Comparison of ENCODE assay signal across 18 cellular contexts in the genomic region with DNA sequence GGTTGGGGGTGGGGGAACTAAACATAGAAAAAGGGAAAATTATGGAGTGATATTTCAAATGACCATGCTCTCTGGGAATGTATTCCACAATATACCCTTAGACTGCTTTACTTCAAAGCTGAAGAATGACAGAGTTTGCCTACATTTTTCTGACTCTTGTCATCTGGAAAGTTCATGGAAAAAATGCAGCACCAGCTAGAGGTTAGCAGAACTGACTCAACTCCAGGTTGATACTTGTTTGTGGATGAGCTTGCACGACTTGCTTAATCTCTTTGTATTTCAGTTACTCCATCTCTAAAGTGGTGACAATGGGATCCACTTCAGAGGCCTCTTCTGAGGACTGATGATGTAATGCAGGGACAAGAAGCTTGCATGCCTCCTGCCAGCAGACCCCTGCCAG.
DNase-seq lines count a peak whose midpoint lies in the region; ATAC-seq and TF ChIP-seq lines count a peak whose summit lies in the region.
"Had no signal": no experiment of that assay in that cellular context is flagged by ENCODE, and none has a peak within 500 bp of the region (broad histone marks: within the 10 kb centered on the region; RNA-seq: fewer than 3 reads in every experiment).

No MANE protein-coding gene starts in this region.

- no peak overlapping the region for H3K9ac ChIP-seq in smooth muscle cell (ENCODE audit: low read depth)

- intact Hi-C loops in upper lobe of right lung (cut with DNase I) = no loop called here

- no peaks in the 10 kb centered on the region for H3K9me3 ChIP-seq in smooth muscle cell (replicated peaks; ENCODE audit: low read depth)
- H3K9me3 ChIP-seq in upper lobe of right lung = no peaks in the 10 kb centered on the region
- H3K9me3 ChIP-seq in gastroesophageal sphincter = no peaks in the 10 kb centered on the region
- H3K9me3 ChIP-seq: left lung, right atrium auricular region had no signal

- H3K36me3 ChIP-seq in smooth muscle cell (ENCODE audit: low read depth) = no peaks in the 10 kb centered on the region
- H3K36me3 ChIP-seq in upper lobe of right lung = no peaks in the 10 kb centered on the region
- H3K36me3 ChIP-seq in gastroesophageal sphincter = no peaks in the 10 kb centered on the region
- H3K36me3 ChIP-seq: left lung, right atrium auricular region had no signal

- H3K4me3 ChIP-seq in epithelial cell of esophagus (ENCODE audit: low read length) = no peak overlapping the region
- no peak overlapping the region for H3K4me3 ChIP-seq in smooth muscle cell
- H3K4me3 ChIP-seq in upper lobe of right lung = no peak overlapping the region
- no peak overlapping the region for H3K4me3 ChIP-seq in gastroesophageal sphincter
- H3K4me3 ChIP-seq: left lung, right atrium auricular region had no signal

- H4K20me1 ChIP-seq in smooth muscle cell (ENCODE audit: low read depth) = no peaks in the 10 kb centered on the region

- H3K27ac Mint-ChIP-seq in stimulated activated naive CD8-positive, alpha-beta T cell treated with anti-CD3 and anti-CD28 coated beads, Interleukin-15, amount 100 ng/mL, for 72 hours = no peak overlapping the region
- H3K27ac Mint-ChIP-seq: activated CD8-positive, alpha-beta T cell treated with anti-CD3 and anti-CD28 coated beads for 36 hours had no signal

- no peaks in the 10 kb centered on the region for H3K27me3 Mint-ChIP-seq in stimulated activated naive CD8-positive, alpha-beta T cell treated with anti-CD3 and anti-CD28 coated beads, Interleukin-15, amount 100 ng/mL, for 72 hours
- H3K27me3 Mint-ChIP-seq: activated CD8-positive, alpha-beta T cell treated with anti-CD3 and anti-CD28 coated beads for 36 hours had no signal

- peak; percentile 46 for ATAC-seq in stimulated activated naive CD8-positive, alpha-beta T cell treated with anti-CD3 and anti-CD28 coated beads, Interleukin-15, Interleukin-2, amounts not matched to agents 100 U/mL and 50 U/mL, for 24 hours
- ATAC-seq in stimulated activated naive CD8-positive, alpha-beta T cell treated with anti-CD3 and anti-CD28 coated beads, Interleukin-15, amount 100 ng/mL, for 72 hours = no peak
- ATAC-seq in upper lobe of right lung (no peak), GM19023 (IDR thresholded peaks at IDR 0.05; ENCODE audit: unreplicated experiment) (no peak), gastroesophageal sphincter (no peak)
- ATAC-seq: activated CD8-positive, alpha-beta T cell treated with anti-CD3 and anti-CD28 coated beads for 36 hours; left lung had no signal

- no peaks in the 10 kb centered on the region for H3K9me3 Mint-ChIP-seq in stimulated activated naive CD8-positive, alpha-beta T cell treated with anti-CD3 and anti-CD28 coated beads, Interleukin-15, amount 100 ng/mL, for 72 hours
- H3K9me3 Mint-ChIP-seq: activated CD8-positive, alpha-beta T cell treated with anti-CD3 and anti-CD28 coated beads for 36 hours had no signal

- 8% methylated on average over 1 of the region's 1 CpG for WGBS in smooth muscle cell (ENCODE audit: low lambda C conversion rate)
- WGBS in gastroesophageal sphincter (ENCODE audit: low coverage in 1 of 2), 2 donors = 82% methylated on average over 1 of the region's 1 CpG; no CpG with 5 or more reads in 1 of the 2 donors

- H3K27me3 ChIP-seq in smooth muscle cell (ENCODE audit: low read depth) = no peaks in the 10 kb centered on the region
- H3K27me3 ChIP-seq in upper lobe of right lung = no peaks in the 10 kb centered on the region
- no peaks in the 10 kb centered on the region for H3K27me3 ChIP-seq in gastroesophageal sphincter
- H3K27me3 ChIP-seq: left lung, right atrium auricular region had no signal

- no peaks in the 10 kb centered on the region for H3F3A ChIP-seq in smooth muscle cell (ENCODE audit: low read depth)

- H3K4me3 Mint-ChIP-seq in stimulated activated naive CD8-positive, alpha-beta T cell treated with anti-CD3 and anti-CD28 coated beads, Interleukin-15, amount 100 ng/mL, for 72 hours = no peak overlapping the region
- H3K4me3 Mint-ChIP-seq: activated CD8-positive, alpha-beta T cell treated with anti-CD3 and anti-CD28 coated beads for 36 hours had no signal

- no peak for TF ChIP-seq POLR2A in gastroesophageal sphincter (IDR thresholded peaks at IDR 0.05)

- H3K4me1 ChIP-seq in smooth muscle cell (ENCODE audit: low read depth) = no peaks in the 10 kb centered on the region
- no peaks in the 10 kb centered on the region for H3K4me1 ChIP-seq in upper lobe of right lung
- no peaks in the 10 kb centered on the region for H3K4me1 ChIP-seq in gastroesophageal sphincter
- H3K4me1 ChIP-seq: left lung, right atrium auricular region had no signal

- CTCF ChIA-PET in RWPE1 (lab: Yijun Ruan, JAX) = no interaction called here

- H3K4me2 ChIP-seq in smooth muscle cell = no peak overlapping the region

- DNase-seq in stimulated activated naive CD8-positive, alpha-beta T cell treated with anti-CD3 and anti-CD28 coated beads, Interleukin-15, Interleukin-2, amounts not matched to agents 100 U/mL and 50 U/mL, for 24 hours = no peak
- DNase-seq in stimulated activated naive CD8-positive, alpha-beta T cell treated with anti-CD3 and anti-CD28 coated beads, Interleukin-15, amount 100 ng/mL, for 72 hours = no peak
- DNase-seq in RWPE1 (ENCODE audit: low spot score) (peak; percentile 41), epithelial cell of esophagus (ENCODE audit: low read depth) (peak; percentile 95), smooth muscle cell (lab: John Stamatoyannopoulos, UW; ENCODE audit: unreplicated experiment) (no peak), upper lobe of right lung (no peak)
- DNase-seq: activated CD8-positive, alpha-beta T cell treated with anti-CD3 and anti-CD28 coated beads for 36 hours; cerebellar nuclear complex; COR-L47; KBM-7; left lung; MV-4-11; occipital lobe; stimulated activated CD4-positive, alpha-beta T cell treated with anti-CD3 and anti-CD28 coated beads, Interleukin-1b, Interleukin-23, amount 100 ng/mL, for 48 hours; SW 1271 had no signal

- no peak for TF ChIP-seq EP300 in gastroesophageal sphincter (IDR thresholded peaks at IDR 0.05)

- no peak overlapping the region for H2AFZ ChIP-seq in smooth muscle cell (ENCODE audit: low read depth)

- TF ChIP-seq CTCF in RWPE1 (conservative IDR thresholded peaks at IDR 0.05; ENCODE audit: low read depth) = no peak
- no peak for TF ChIP-seq CTCF in epithelial cell of esophagus (IDR thresholded peaks at IDR 0.05; ENCODE audit: insufficient read depth, low read depth, low read length, missing control alignments)
- no peak for TF ChIP-seq CTCF in smooth muscle cell (IDR thresholded peaks at IDR 0.05; ENCODE audit: borderline replicate concordance, insufficient read depth, poor library complexity, severe bottlenecking)
- no peak for TF ChIP-seq CTCF in upper lobe of right lung (IDR thresholded peaks at IDR 0.05)
- no peak for TF ChIP-seq CTCF in gastroesophageal sphincter (IDR thresholded peaks at IDR 0.05)

- H3K79me2 ChIP-seq in smooth muscle cell (ENCODE audit: low read depth) = no peaks in the 10 kb centered on the region

- POLR2A ChIA-PET in RWPE1 (lab: Yijun Ruan, JAX; ENCODE audit: low non-redundant PET) = no interaction called here

- peaks cover 6% of the 10 kb centered on the region for H3K4me1 Mint-ChIP-seq in stimulated activated naive CD8-positive, alpha-beta T cell treated with anti-CD3 and anti-CD28 coated beads, Interleukin-15, amount 100 ng/mL, for 72 hours

- H3K27ac ChIP-seq in RWPE1 = no peak overlapping the region
- peak overlapping the region; percentile 45 for H3K27ac ChIP-seq in smooth muscle cell (ENCODE audit: low read depth)
- no peak overlapping the region for H3K27ac ChIP-seq in upper lobe of right lung
- no peak overlapping the region for H3K27ac ChIP-seq in gastroesophageal sphincter
- H3K27ac ChIP-seq: left lung, right atrium auricular region had no signal

Comparison
In these comparisons a context has a peak if more than half of its experiments do, and no peak if none do; other contexts are left out.
1. DNase-seq: peak in RWPE1 (single experiment) and epithelial cell of esophagus (single experiment); none in stimulated activated naive CD8-positive, alpha-beta T cell treated with anti-CD3 and anti-CD28 coated beads, Interleukin-15, Interleukin-2, amounts not matched to agents 100 U/mL and 50 U/mL, for 24 hours (single experiment), stimulated activated naive CD8-positive, alpha-beta T cell treated with anti-CD3 and anti-CD28 coated beads, Interleukin-15, amount 100 ng/mL, for 72 hours (0 of 2), smooth muscle cell (single experiment) and upper lobe of right lung (single experiment).